ENCODE assay signal across 19 cellular contexts in genomic region chr10:42921951-42922350, GRCh38.
A peak's percentile ranks its signal among the peaks of the same experiment; 100 is the strongest.
DNase-seq lines count a peak whose midpoint lies in the region; ATAC-seq and FAIRE-seq lines count a peak whose summit lies in the region.
"Had no signal": no experiment of that assay in that cellular context is flagged by ENCODE, and none has a peak within 500 bp of the region (broad histone marks: within the 10 kb centered on the region; RNA-seq: fewer than 3 reads in every experiment).

No MANE protein-coding gene starts in this region.

- POLR2A ChIA-PET in activated CD8-positive, alpha-beta T cell treated with anti-CD3 and anti-CD28 coated beads, Interleukin-2, amount 10 ng/mL, durations not matched to agents 7 days and 5 days (lab: Charles Lee), result no interaction called here

- no peak for ATAC-seq in activated CD8-positive, alpha-beta T cell treated with anti-CD3 and anti-CD28 coated beads, Interleukin-2, amount 10 ng/mL, durations not matched to agents 7 days and 5 days
- ATAC-seq: A549; CD8-positive, alpha-beta T cell; GM12878 had no signal

- peaks cover 13% of the 10 kb centered on the region for H3K4me1 Mint-ChIP-seq in activated CD8-positive, alpha-beta T cell treated with anti-CD3 and anti-CD28 coated beads, Interleukin-2, amount 10 ng/mL, durations not matched to agents 7 days and 5 days (ENCODE audit: low read depth)
- H3K4me1 Mint-ChIP-seq: B cell had no signal

- FAIRE-seq in G401.6 (lab: Jason Lieb, UNC) (peak; percentile 25), TTC549 (lab: Jason Lieb, UNC) (peak; percentile 61), frontal cortex (lab: Jason Lieb, UNC) (peak; percentile 8)
- FAIRE-seq: A549, D721Med, GM12878, GM12892, GM18507 had no signal

- no peak for DNase-seq in frontal cortex (ENCODE audit: low spot score in 2 of 2)
- no peak for DNase-seq in activated CD4-positive, alpha-beta T cell treated with anti-CD3 and anti-CD28 coated beads for 1 hour
- DNase-seq in activated CD8-positive, alpha-beta T cell treated with anti-CD3 and anti-CD28 coated beads, Interleukin-2, amount 10 ng/mL, durations not matched to agents 7 days and 5 days, result no peak
- no peak for DNase-seq in GOT3 (lab: John Stamatoyannopoulos, UW)
- DNase-seq: AML-193; Caco-2; Calu3; CD4-positive, alpha-beta T cell; CD8-positive, alpha-beta T cell; DMS79 treated with DMSO at 0.1 percent for 48 hours; GDM1 had no signal

- H3K27me3 Mint-ChIP-seq in activated CD8-positive, alpha-beta T cell treated with anti-CD3 and anti-CD28 coated beads, Interleukin-2, amount 10 ng/mL, durations not matched to agents 7 days and 5 days (ENCODE audit: low read depth), result peaks cover 12% of the 10 kb centered on the region
- H3K27me3 Mint-ChIP-seq: CD4-positive, alpha-beta T cell had no signal

- peaks cover 7% of the 10 kb centered on the region for H3K36me3 Mint-ChIP-seq in activated CD8-positive, alpha-beta T cell treated with anti-CD3 and anti-CD28 coated beads, Interleukin-2, amount 10 ng/mL, durations not matched to agents 7 days and 5 days (ENCODE audit: low read depth)
- H3K36me3 Mint-ChIP-seq: CD8-positive, alpha-beta T cell had no signal

- no peak overlapping the region for H3K27ac Mint-ChIP-seq in activated CD8-positive, alpha-beta T cell treated with anti-CD3 and anti-CD28 coated beads, Interleukin-2, amount 10 ng/mL, durations not matched to agents 7 days and 5 days
- H3K27ac Mint-ChIP-seq: B cell; CD4-positive, alpha-beta T cell; CD8-positive, alpha-beta T cell had no signal

- CTCF ChIA-PET in activated CD8-positive, alpha-beta T cell treated with anti-CD3 and anti-CD28 coated beads, Interleukin-2, amount 10 ng/mL, durations not matched to agents 7 days and 5 days (lab: Charles Lee), result no interaction called here

- H3K4me3 Mint-ChIP-seq in activated CD8-positive, alpha-beta T cell treated with anti-CD3 and anti-CD28 coated beads, Interleukin-2, amount 10 ng/mL, durations not matched to agents 7 days and 5 days, result no peak overlapping the region
- H3K4me3 Mint-ChIP-seq: B cell; CD4-positive, alpha-beta T cell; CD8-positive, alpha-beta T cell had no signal

- H3K9me3 Mint-ChIP-seq in activated CD8-positive, alpha-beta T cell treated with anti-CD3 and anti-CD28 coated beads, Interleukin-2, amount 10 ng/mL, durations not matched to agents 7 days and 5 days (ENCODE audit: insufficient read depth), result peaks cover 6% of the 10 kb centered on the region
